ENCODE assay signal across 24 cellular contexts in the genomic region with DNA sequence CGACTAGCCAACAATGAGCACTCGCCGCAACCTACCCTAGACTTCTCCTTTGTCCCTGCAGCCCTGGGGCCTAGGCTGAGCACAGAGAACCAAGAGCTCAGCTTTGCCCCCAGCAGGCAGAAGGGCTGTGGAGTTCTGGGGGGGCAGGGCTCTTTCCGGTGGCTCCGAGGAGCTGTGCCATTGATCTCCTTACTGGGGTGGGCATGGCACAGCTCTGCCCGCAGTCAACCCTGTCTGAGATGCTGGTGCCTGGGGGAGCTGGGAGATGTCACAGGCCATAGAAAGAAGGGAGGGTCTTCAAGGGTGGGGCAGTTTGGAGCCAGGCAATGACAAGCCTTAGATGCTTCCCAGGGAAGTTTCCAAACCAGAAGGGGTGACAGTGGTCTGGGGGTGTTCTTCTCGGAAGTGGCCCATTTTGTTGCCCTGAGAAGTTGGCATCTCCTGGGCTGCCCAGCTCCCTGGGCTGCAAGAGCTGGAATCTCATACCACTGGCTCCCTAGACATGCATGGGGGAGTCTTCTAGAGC. TPM values are rescaled to one million over a fixed set of nuclear protein-coding genes. Genes with fewer than 3 reads are reported as not detected.
DNase-seq lines count a peak whose midpoint lies in the region; ATAC-seq and TF ChIP-seq lines count a peak whose summit lies in the region.
"Had no signal": no experiment of that assay in that cellular context is flagged by ENCODE, and none has a peak within 500 bp of the region (broad histone marks: within the 10 kb centered on the region; RNA-seq: fewer than 3 reads in every experiment).

No MANE protein-coding gene starts in this region.

- TF ChIP-seq CTCF in IMR-90 (conservative IDR thresholded peaks at IDR 0.05; ENCODE audit: low read depth, low read length): no peak
- TF ChIP-seq CTCF in lower lobe of right lung (IDR thresholded peaks at IDR 0.05): no peak
- no peak for TF ChIP-seq CTCF in brain microvascular endothelial cell (IDR thresholded peaks at IDR 0.05; ENCODE audit: low read depth, low read length, missing control alignments)

- no peak overlapping the region for H3K27ac ChIP-seq in IMR-90 (ENCODE audit: insufficient read depth, low read length)
- H3K27ac ChIP-seq in lower lobe of right lung: no peak overlapping the region
- no peak overlapping the region for H3K27ac ChIP-seq in brain microvascular endothelial cell
- H3K27ac ChIP-seq: BLaER1 treated with 17β-estradiol and CSF1 and Interleukin-3, amounts not matched to agents 10 nM and 100 nM; GM23248; KMS-11; SJSA1 had no signal

- H2BK15ac ChIP-seq in IMR-90 (ENCODE audit: low read depth, low read length): no peak overlapping the region

- H3K9ac ChIP-seq in IMR-90 (ENCODE audit: low read depth, low read length): no peak overlapping the region
- H3K9ac ChIP-seq: BLaER1 treated with 17β-estradiol and CSF1 and Interleukin-3, amounts not matched to agents 10 nM and 100 nM; GM23248; KMS-11 had no signal

- H3K27me3 ChIP-seq in IMR-90 (ENCODE audit: control insufficient read depth, insufficient read depth, low read length) (peaks cover 14% of the 10 kb centered on the region), lower lobe of right lung (ENCODE audit: low read depth) (no peaks in the 10 kb centered on the region), brain microvascular endothelial cell (replicated peaks) (no peaks in the 10 kb centered on the region)
- H3K27me3 ChIP-seq: BLaER1 treated with 17β-estradiol and CSF1 and Interleukin-3, amounts not matched to agents 10 nM and 100 nM; SJSA1 had no signal

- no TSS peak for BruUV-seq in IMR-90 (replicated peaks; lab: Mats Ljungman, UMichigan)

- no peak overlapping the region for H2AK5ac ChIP-seq in IMR-90 (ENCODE audit: low read depth, low read length)

- no peak overlapping the region for H4K8ac ChIP-seq in IMR-90 (ENCODE audit: low read depth in 2 of 2, low read length in 2 of 2)

- dilution Hi-C loops in IMR-90 (cut with HindIII; ENCODE audit: low sequenced_read_pairs, unreplicated experiment): no loop called here

- no peak overlapping the region for H3K4ac ChIP-seq in IMR-90 (ENCODE audit: low read depth, low read length)

- H3K18ac ChIP-seq in IMR-90 (ENCODE audit: low read depth, low read length): no peak overlapping the region

- no peak overlapping the region for H2BK120ac ChIP-seq in IMR-90 (ENCODE audit: low read depth, low read length)

- peak overlapping the region; percentile 11 for H2AFZ ChIP-seq in IMR-90 (replicated peaks; ENCODE audit: low read length, poor library complexity)
- H2AFZ ChIP-seq: GM23248 had no signal

- in situ Hi-C loops in IMR-90 (cut with MboI; ENCODE audit: low sequenced_read_pairs): no loop called here
- in situ Hi-C loops in brain microvascular endothelial cell (cut with HindIII; ENCODE audit: low pct_ligation_motif_present, low sequenced_read_pairs): no loop called here

- H2BK5ac ChIP-seq in IMR-90 (ENCODE audit: low read depth, low read length, poor library complexity, severe bottlenecking): no peak overlapping the region

- TF ChIP-seq POLR2A in IMR-90 (IDR thresholded peaks at IDR 0.05; ENCODE audit: low read depth, low read length): no peak

- no peaks in the 10 kb centered on the region for H3K9me3 ChIP-seq in IMR-90 (ENCODE audit: control insufficient read depth, insufficient read depth, low read length)
- peaks cover 11% of the 10 kb centered on the region for H3K9me3 ChIP-seq in lower lobe of right lung
- H3K9me3 ChIP-seq: SJSA1 had no signal

- POLR2A ChIA-PET in IMR-90 (lab: Charles Lee; ENCODE audit: unreplicated experiment): no interaction called here

- H3K79me1 ChIP-seq in IMR-90 (ENCODE audit: low read depth in 1 of 2, low read length in 2 of 2): no peaks in the 10 kb centered on the region

- CTCF ChIA-PET in IMR-90 (lab: Yijun Ruan, JAX): no interaction called here

- H3K36me3 ChIP-seq in IMR-90 (ENCODE audit: control insufficient read depth, insufficient read depth, low read length): no peaks in the 10 kb centered on the region
- no peaks in the 10 kb centered on the region for H3K36me3 ChIP-seq in lower lobe of right lung
- H3K36me3 ChIP-seq in brain microvascular endothelial cell (replicated peaks): no peaks in the 10 kb centered on the region
- H3K36me3 ChIP-seq: HAP-1, SJSA1 had no signal

- H2BK20ac ChIP-seq in IMR-90 (ENCODE audit: low read depth, low read length): no peak overlapping the region

- no peaks in the 10 kb centered on the region for H4K20me1 ChIP-seq in IMR-90 (ENCODE audit: insufficient read depth, low read length)
- H4K20me1 ChIP-seq: BLaER1 treated with 17β-estradiol and CSF1 and Interleukin-3, amounts not matched to agents 10 nM and 100 nM had no signal

- H3K4me2 ChIP-seq in IMR-90 (ENCODE audit: low read depth, low read length): no peak overlapping the region
- H3K4me2 ChIP-seq: KMS-11 had no signal

- H3K14ac ChIP-seq in IMR-90 (replicated peaks; ENCODE audit: low read depth, low read length): no peak overlapping the region

- peak; percentile 6 for DNase-seq in AG20443 (ENCODE audit: low spot score)
- no peak for DNase-seq in IMR-90
- peak; percentile 29 for DNase-seq in lower lobe of right lung
- peak; percentile 14 for DNase-seq in stimulated activated CD8-positive, alpha-beta memory T cell treated with anti-CD3 and anti-CD28 coated beads, Interleukin-4, amount 100 ng/mL, for 48 hours
- no peak for DNase-seq in NCI-H1092 (lab: John Stamatoyannopoulos, UW)
- no peak for DNase-seq in brain microvascular endothelial cell
- no peak for DNase-seq in NCI-H2171 (lab: John Stamatoyannopoulos, UW)
- DNase-seq: AML-193; CD4-positive, alpha-beta T cell; GM23248; MM.1S; NCI-H1048; NCI-H1436; NCI-H187 treated with DMSO at 0.1 percent for 48 hours; NCI-H2107; NCI-H446; NCI-H524 treated with DMSO at 0.1 percent for 48 hours; Right ventricle myocardium superior; RPMI8226 had no signal

- H4K91ac ChIP-seq in IMR-90 (ENCODE audit: insufficient read depth, low read depth, low read length): no peak overlapping the region

- no peak overlapping the region for H3K23ac ChIP-seq in IMR-90 (ENCODE audit: low read depth, low read length)

- H3K4me3 ChIP-seq in IMR-90 (ENCODE audit: insufficient read depth, low read depth, low read length): no peak overlapping the region
- H3K4me3 ChIP-seq in lower lobe of right lung: no peak overlapping the region
- H3K4me3 ChIP-seq in brain microvascular endothelial cell (ENCODE audit: low read depth, low read length): no peak overlapping the region
- H3K4me3 ChIP-seq: BLaER1 treated with 17β-estradiol and CSF1 and Interleukin-3, amounts not matched to agents 10 nM and 100 nM; GM23248; HAP-1; SJSA1 had no signal

- H2AK9ac ChIP-seq in IMR-90 (replicated peaks; ENCODE audit: low read depth, low read length, poor library complexity): no peak overlapping the region

- H4K5ac ChIP-seq in IMR-90 (ENCODE audit: low read depth, low read length): no peak overlapping the region

- intact Hi-C loops in IMR-90 (cut with micrococcal nuclease) (no loop called here), lower lobe of right lung (cut with DNase I) (no loop called here)

- ATAC-seq in IMR-90 (ENCODE audit: low read depth) (no peak), lower lobe of right lung (no peak)

- H3K4me1 ChIP-seq in IMR-90 (ENCODE audit: control insufficient read depth, insufficient read depth, low read length) (no peaks in the 10 kb centered on the region), lower lobe of right lung (peaks cover 9% of the 10 kb centered on the region)
- H3K4me1 ChIP-seq: HAP-1, SJSA1 had no signal

- WGBS in IMR-90 (ENCODE audit: extremely low coverage in 2 of 2, insufficient read length in 1 of 2), 2 experiments: 90% methylated on average over 2 of the region's 7 CpGs; no CpG with 5 or more reads in 1 of the 2 experiments

- no peaks in the 10 kb centered on the region for H3K9me1 ChIP-seq in IMR-90 (ENCODE audit: insufficient read depth, low read length)

- TF ChIP-seq RAD21 in IMR-90 (IDR thresholded peaks at IDR 0.05; ENCODE audit: low read length): no peak

- H3K56ac ChIP-seq in IMR-90 (ENCODE audit: extremely low read depth, insufficient read depth, low read length): no peak overlapping the region

TF ChIP-seq in IMR-90, 13 proteins besides CTCF, POLR2A, EP300 and RAD21 (continues in another document):
- TF ChIP-seq, protein P1, sequence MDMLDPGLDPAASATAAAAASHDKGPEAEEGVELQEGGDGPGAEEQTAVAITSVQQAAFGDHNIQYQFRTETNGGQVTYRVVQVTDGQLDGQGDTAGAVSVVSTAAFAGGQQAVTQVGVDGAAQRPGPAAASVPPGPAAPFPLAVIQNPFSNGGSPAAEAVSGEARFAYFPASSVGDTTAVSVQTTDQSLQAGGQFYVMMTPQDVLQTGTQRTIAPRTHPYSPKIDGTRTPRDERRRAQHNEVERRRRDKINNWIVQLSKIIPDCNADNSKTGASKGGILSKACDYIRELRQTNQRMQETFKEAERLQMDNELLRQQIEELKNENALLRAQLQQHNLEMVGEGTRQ (IDR thresholded peaks at IDR 0.05; ENCODE audit: low read depth, low read length): no peak
- TF ChIP-seq CEBPB (IDR thresholded peaks at IDR 0.05; ENCODE audit: low read depth, low read length) (no peak), MXI1 (IDR thresholded peaks at IDR 0.05; ENCODE audit: borderline replicate concordance, low read depth, low read length) (no peak), CHD1 (IDR thresholded peaks at IDR 0.05; ENCODE audit: low read depth, low read length) (no peak), BHLHE40 (IDR thresholded peaks at IDR 0.05; ENCODE audit: low read depth, low read length) (no peak), RFX5 (IDR thresholded peaks at IDR 0.05; ENCODE audit: low read depth, low read length) (no peak), NFE2L2 (IDR thresholded peaks at IDR 0.05; ENCODE audit: low read depth, low read length) (no peak), MAFK (IDR thresholded peaks at IDR 0.05; ENCODE audit: low read depth, low read length) (no peak), RCOR1 (IDR thresholded peaks at IDR 0.05; ENCODE audit: insufficient replicate concordance, low read length) (no peak), FOS (IDR thresholded peaks at IDR 0.05; ENCODE audit: low read depth, low read length) (no peak), MAZ (IDR thresholded peaks at IDR 0.05; ENCODE audit: borderline replicate concordance, low read depth, low read length) (no peak), SMC3 (IDR thresholded peaks at IDR 0.05; ENCODE audit: low read depth, low read length) (no peak)

RNA-seq across cellular contexts. Expression of a gene that starts 14.1 kb away (rescaled TPM):
- not detected in 2 replicates for total RNA-seq in IMR-90 (2012; rRNA removed)
- polyA plus RNA-seq in IMR-90 (2012; rRNA removed): 0.03 TPM in 1 of 2 replicates, not detected in the other
- not detected in 2 replicates for polyA plus RNA-seq in IMR-90 (2012; cell fraction: cytosol; rRNA removed)
- polyA plus RNA-seq in IMR-90 (2012; cell fraction: nucleus; rRNA removed; ENCODE audit: low replicate concordance): 0.02 and 0.05 TPM in 2 replicates
- 0.74 TPM for total RNA-seq in lower lobe of right lung
- total RNA-seq: GM23248, Right ventricle myocardium superior had no signal
- polyA plus RNA-seq: AG04450 had no signal

RNA-seq across cellular contexts. Expression of a gene that starts 56.8 kb away (rescaled TPM):
- total RNA-seq in IMR-90 (2012; rRNA removed) (not detected in 2 replicates), lower lobe of right lung (not detected)
- polyA plus RNA-seq in IMR-90 (2012; rRNA removed): not detected in 2 replicates
- not detected in 2 replicates for polyA plus RNA-seq in IMR-90 (2012; cell fraction: cytosol; rRNA removed)
- not detected in 2 replicates for polyA plus RNA-seq in IMR-90 (2012; cell fraction: nucleus; rRNA removed; ENCODE audit: low replicate concordance)
- total RNA-seq: CD4-positive, alpha-beta T cell; GM23248; Right ventricle myocardium superior; SJSA1 had no signal
- polyA plus RNA-seq: AG04450, GM23248 had no signal

Comparison
In these comparisons a context has a peak if more than half of its experiments do, and no peak if none do; other contexts are left out.
1. DNase-seq: peak in AG20443 (single experiment), lower lobe of right lung (single experiment) and stimulated activated CD8-positive, alpha-beta memory T cell treated with anti-CD3 and anti-CD28 coated beads, Interleukin-4, amount 100 ng/mL, for 48 hours (single experiment); none in IMR-90 (single experiment), NCI-H1092 (single experiment), brain microvascular endothelial cell (single experiment) and NCI-H2171 (single experiment).